ENCODE assay signal across 20 cellular contexts in the genomic region with DNA sequence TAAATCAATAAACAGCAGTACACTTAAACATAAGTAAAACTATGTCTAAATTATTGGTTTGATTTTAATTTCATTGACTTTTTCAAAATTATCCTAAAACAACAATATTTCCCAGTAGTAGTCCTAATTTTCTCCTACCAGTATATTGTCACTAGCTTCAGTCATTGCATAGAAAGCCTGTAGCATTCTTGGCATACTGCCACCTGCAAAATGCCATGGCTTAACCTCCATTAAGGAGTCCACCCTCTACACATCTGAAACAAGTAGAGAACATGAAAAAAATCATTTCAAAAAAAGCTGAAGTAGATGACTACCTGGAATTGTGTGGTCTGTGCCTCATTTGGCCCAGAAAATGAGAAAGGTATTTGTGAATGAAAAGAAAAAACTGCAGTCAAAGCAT.
"Had no signal": no experiment of that assay in that cellular context is flagged by ENCODE, and none has a peak within 500 bp of the region (broad histone marks: within the 10 kb centered on the region; RNA-seq: fewer than 3 reads in every experiment).

No MANE protein-coding gene starts in this region.

- H3K9me3 ChIP-seq: adrenal gland, heart left ventricle, neutrophil, ovary, prostate gland, tibial artery had no signal

- H3K36me3 Mint-ChIP-seq: natural killer cell treated with Interleukin-12 subunit alpha and Interleukin-12 subunit beta and Interleukin-15 and Interleukin-18, amount 100 ng/mL, for 72 hours had no signal

- H3K4me1 ChIP-seq: adrenal gland, prostate gland, tibial artery had no signal

- H3K4me3 Mint-ChIP-seq: activated CD8-positive, alpha-beta T cell treated with anti-CD3 and anti-CD28 coated beads, Interleukin-2, amount 10 ng/mL, durations not matched to agents 7 days and 5 days; activated T-helper 17 cell treated with anti-CD3 and anti-CD28 coated beads, Interleukin-2, amount 50 U/mL, for 72 hours; natural killer cell treated with Interleukin-12 subunit alpha and Interleukin-12 subunit beta and Interleukin-15 and Interleukin-18, amount 100 ng/mL, for 72 hours; stimulated activated naive CD8-positive, alpha-beta T cell treated with anti-CD3 and anti-CD28 coated beads, Interleukin-15, amount 100 ng/mL, for 72 hours had no signal

- H3K36me3 ChIP-seq: adrenal gland, heart left ventricle, neutrophil, ovary, prostate gland, tibial artery had no signal

- H3K27me3 ChIP-seq: adrenal gland, heart left ventricle, neutrophil, ovary, tibial artery had no signal

- ATAC-seq: activated CD8-positive, alpha-beta T cell treated with anti-CD3 and anti-CD28 coated beads, Interleukin-2, amount 10 ng/mL, durations not matched to agents 7 days and 5 days; activated naive CD4-positive, alpha-beta T cell treated with anti-CD3 and anti-CD28 coated beads, Interleukin-2, amount 50 U/mL, for 72 hours; activated T-helper 17 cell treated with anti-CD3 and anti-CD28 coated beads, Interleukin-2, amount 50 U/mL, for 72 hours; heart left ventricle; natural killer cell treated with Interleukin-12 subunit alpha and Interleukin-12 subunit beta and Interleukin-15 and Interleukin-18, amount 100 ng/mL, for 72 hours; right cardiac atrium; stimulated activated naive CD8-positive, alpha-beta T cell treated with anti-CD3 and anti-CD28 coated beads, Interleukin-15, amount 100 ng/mL, for 72 hours had no signal

- DNase-seq: activated CD4-positive, alpha-beta T cell treated with anti-CD3 and anti-CD28 coated beads for 1 hour; activated CD4-positive, alpha-beta T cell treated with anti-CD3 and anti-CD28 coated beads, Interleukin-2, amount 50 U/mL, for 1 hour; activated CD8-positive, alpha-beta T cell treated with anti-CD3 and anti-CD28 coated beads, Interleukin-2, amount 10 ng/mL, durations not matched to agents 7 days and 5 days; adrenal gland; heart left ventricle; midbrain; ovary; right cardiac atrium; stimulated activated CD4-positive, alpha-beta T cell treated with anti-CD3 and anti-CD28 coated beads, Interleukin-1b, Interleukin-23, amount 100 ng/mL, for 48 hours; stimulated activated naive CD8-positive, alpha-beta T cell treated with anti-CD3 and anti-CD28 coated beads, Interleukin-15, amount 100 ng/mL, for 72 hours; tibial artery had no signal

- FAIRE-seq: astrocyte, islet of Langerhans had no signal

- H3K4me3 ChIP-seq: adrenal gland, heart left ventricle, ovary, prostate gland, tibial artery had no signal

- H3K4me1 Mint-ChIP-seq: activated T-helper 17 cell treated with anti-CD3 and anti-CD28 coated beads, Interleukin-2, amount 50 U/mL, for 72 hours had no signal

- H3K9me3 Mint-ChIP-seq: activated T-helper 17 cell treated with anti-CD3 and anti-CD28 coated beads, Interleukin-2, amount 50 U/mL, for 72 hours had no signal

- H3K27ac Mint-ChIP-seq: activated naive CD4-positive, alpha-beta T cell treated with anti-CD3 and anti-CD28 coated beads, Interleukin-2, amount 50 U/mL, for 72 hours; activated T-helper 17 cell treated with anti-CD3 and anti-CD28 coated beads, Interleukin-2, amount 50 U/mL, for 72 hours; natural killer cell treated with Interleukin-12 subunit alpha and Interleukin-12 subunit beta and Interleukin-15 and Interleukin-18, amount 100 ng/mL, for 72 hours; stimulated activated naive CD8-positive, alpha-beta T cell treated with anti-CD3 and anti-CD28 coated beads, Interleukin-15, amount 100 ng/mL, for 72 hours had no signal

- H3K27me3 Mint-ChIP-seq: activated T-helper 17 cell treated with anti-CD3 and anti-CD28 coated beads, Interleukin-2, amount 50 U/mL, for 72 hours; natural killer cell treated with Interleukin-12 subunit alpha and Interleukin-12 subunit beta and Interleukin-15 and Interleukin-18, amount 100 ng/mL, for 72 hours; stimulated activated naive CD8-positive, alpha-beta T cell treated with anti-CD3 and anti-CD28 coated beads, Interleukin-15, amount 100 ng/mL, for 72 hours had no signal

- H3K27ac ChIP-seq: adrenal gland, epithelial cell of prostate, heart left ventricle, neutrophil, ovary, prostate gland, tibial artery, VCaP had no signal
